Comparison of ENCODE assay signal across 1 cellular context in the genomic region with DNA sequence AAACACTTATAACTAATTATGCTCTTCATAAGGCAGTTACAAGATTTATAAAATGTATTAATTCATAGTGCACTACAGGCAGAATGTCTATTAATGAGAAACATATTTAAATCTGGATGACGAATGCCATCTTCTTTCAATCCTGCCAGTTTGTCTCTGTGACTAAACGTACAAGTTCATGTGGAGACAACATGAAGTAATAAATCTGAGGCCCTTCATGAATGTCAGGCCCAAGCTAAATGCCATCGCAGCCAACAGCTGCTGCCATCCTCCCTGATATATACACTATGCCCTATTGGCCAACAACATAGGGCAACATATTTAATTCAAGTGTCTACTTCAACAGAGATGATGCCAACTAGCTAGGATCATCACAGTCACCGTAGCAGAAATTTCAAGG.
TF ChIP-seq lines count a peak whose summit lies in the region.

No MANE protein-coding gene starts in this region.

TF ChIP-seq in SK-N-SH, 30 proteins besides CTCF, POLR2A, EP300 and RAD21 (continued from another document):
- TF ChIP-seq TCF12 (IDR thresholded peaks at IDR 0.05) (peak; percentile 79), MEF2A (IDR thresholded peaks at IDR 0.05; ENCODE audit: borderline replicate concordance, low read depth) (no peak), USF2 (IDR thresholded peaks at IDR 0.05; ENCODE audit: borderline replicate concordance, low read depth, low read length) (no peak), GATA2 (CRISPR knock-in tag; IDR thresholded peaks at IDR 0.05) (no peak), NRF1 (IDR thresholded peaks at IDR 0.05; ENCODE audit: low read depth, low read length) (no peak), CHD2 (IDR thresholded peaks at IDR 0.05; ENCODE audit: low read length, partially characterized antibody) (no peak), MAX (IDR thresholded peaks at IDR 0.05; ENCODE audit: low read depth) (no peak), JUND (IDR thresholded peaks at IDR 0.05) (peak; percentile 25; the same call in 1 of the 2 replicates), FOXM1 (IDR thresholded peaks at IDR 0.05; ENCODE audit: low read depth) (no peak), EZH2phosphoT487 (IDR thresholded peaks at IDR 0.05; ENCODE audit: borderline replicate concordance, low read depth) (no peak), SMC3 (IDR thresholded peaks at IDR 0.05; ENCODE audit: low read depth, low read length) (no peak), FOXJ3 (CRISPR knock-in tag; IDR thresholded peaks at IDR 0.05) (no peak), RCOR1 (IDR thresholded peaks at IDR 0.05; ENCODE audit: low read length) (no peak), YY1 (IDR thresholded peaks at IDR 0.05; ENCODE audit: low read depth) (no peak), NFIC (IDR thresholded peaks at IDR 0.05; ENCODE audit: borderline replicate concordance) (no peak), TAF1 (IDR thresholded peaks at IDR 0.05; ENCODE audit: borderline replicate concordance, low read depth, low read length) (no peak), RFX5 (IDR thresholded peaks at IDR 0.05; ENCODE audit: low read length) (no peak), ELF1 (IDR thresholded peaks at IDR 0.05) (no peak), TEAD4 (IDR thresholded peaks at IDR 0.05; ENCODE audit: borderline replicate concordance, insufficient read depth) (no peak), FOSL2 (IDR thresholded peaks at IDR 0.05; ENCODE audit: borderline replicate concordance, low read depth) (no peak)
- TF ChIP-seq, protein P1, sequence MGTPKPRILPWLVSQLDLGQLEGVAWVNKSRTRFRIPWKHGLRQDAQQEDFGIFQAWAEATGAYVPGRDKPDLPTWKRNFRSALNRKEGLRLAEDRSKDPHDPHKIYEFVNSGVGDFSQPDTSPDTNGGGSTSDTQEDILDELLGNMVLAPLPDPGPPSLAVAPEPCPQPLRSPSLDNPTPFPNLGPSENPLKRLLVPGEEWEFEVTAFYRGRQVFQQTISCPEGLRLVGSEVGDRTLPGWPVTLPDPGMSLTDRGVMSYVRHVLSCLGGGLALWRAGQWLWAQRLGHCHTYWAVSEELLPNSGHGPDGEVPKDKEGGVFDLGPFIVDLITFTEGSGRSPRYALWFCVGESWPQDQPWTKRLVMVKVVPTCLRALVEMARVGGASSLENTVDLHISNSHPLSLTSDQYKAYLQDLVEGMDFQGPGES (IDR thresholded peaks at IDR 0.05; ENCODE audit: low read depth, low read length) = no peak
- TF ChIP-seq, protein P2, sequence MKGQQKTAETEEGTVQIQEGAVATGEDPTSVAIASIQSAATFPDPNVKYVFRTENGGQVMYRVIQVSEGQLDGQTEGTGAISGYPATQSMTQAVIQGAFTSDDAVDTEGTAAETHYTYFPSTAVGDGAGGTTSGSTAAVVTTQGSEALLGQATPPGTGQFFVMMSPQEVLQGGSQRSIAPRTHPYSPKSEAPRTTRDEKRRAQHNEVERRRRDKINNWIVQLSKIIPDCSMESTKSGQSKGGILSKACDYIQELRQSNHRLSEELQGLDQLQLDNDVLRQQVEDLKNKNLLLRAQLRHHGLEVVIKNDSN (IDR thresholded peaks at IDR 0.05; ENCODE audit: borderline replicate concordance, low read depth) = no peak
- TF ChIP-seq, protein P3, sequence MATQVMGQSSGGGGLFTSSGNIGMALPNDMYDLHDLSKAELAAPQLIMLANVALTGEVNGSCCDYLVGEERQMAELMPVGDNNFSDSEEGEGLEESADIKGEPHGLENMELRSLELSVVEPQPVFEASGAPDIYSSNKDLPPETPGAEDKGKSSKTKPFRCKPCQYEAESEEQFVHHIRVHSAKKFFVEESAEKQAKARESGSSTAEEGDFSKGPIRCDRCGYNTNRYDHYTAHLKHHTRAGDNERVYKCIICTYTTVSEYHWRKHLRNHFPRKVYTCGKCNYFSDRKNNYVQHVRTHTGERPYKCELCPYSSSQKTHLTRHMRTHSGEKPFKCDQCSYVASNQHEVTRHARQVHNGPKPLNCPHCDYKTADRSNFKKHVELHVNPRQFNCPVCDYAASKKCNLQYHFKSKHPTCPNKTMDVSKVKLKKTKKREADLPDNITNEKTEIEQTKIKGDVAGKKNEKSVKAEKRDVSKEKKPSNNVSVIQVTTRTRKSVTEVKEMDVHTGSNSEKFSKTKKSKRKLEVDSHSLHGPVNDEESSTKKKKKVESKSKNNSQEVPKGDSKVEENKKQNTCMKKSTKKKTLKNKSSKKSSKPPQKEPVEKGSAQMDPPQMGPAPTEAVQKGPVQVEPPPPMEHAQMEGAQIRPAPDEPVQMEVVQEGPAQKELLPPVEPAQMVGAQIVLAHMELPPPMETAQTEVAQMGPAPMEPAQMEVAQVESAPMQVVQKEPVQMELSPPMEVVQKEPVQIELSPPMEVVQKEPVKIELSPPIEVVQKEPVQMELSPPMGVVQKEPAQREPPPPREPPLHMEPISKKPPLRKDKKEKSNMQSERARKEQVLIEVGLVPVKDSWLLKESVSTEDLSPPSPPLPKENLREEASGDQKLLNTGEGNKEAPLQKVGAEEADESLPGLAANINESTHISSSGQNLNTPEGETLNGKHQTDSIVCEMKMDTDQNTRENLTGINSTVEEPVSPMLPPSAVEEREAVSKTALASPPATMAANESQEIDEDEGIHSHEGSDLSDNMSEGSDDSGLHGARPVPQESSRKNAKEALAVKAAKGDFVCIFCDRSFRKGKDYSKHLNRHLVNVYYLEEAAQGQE (IDR thresholded peaks at IDR 0.05; ENCODE audit: low read depth, low read length) = no peak
